ENCODE assay signal across 24 cellular contexts in the genomic region with DNA sequence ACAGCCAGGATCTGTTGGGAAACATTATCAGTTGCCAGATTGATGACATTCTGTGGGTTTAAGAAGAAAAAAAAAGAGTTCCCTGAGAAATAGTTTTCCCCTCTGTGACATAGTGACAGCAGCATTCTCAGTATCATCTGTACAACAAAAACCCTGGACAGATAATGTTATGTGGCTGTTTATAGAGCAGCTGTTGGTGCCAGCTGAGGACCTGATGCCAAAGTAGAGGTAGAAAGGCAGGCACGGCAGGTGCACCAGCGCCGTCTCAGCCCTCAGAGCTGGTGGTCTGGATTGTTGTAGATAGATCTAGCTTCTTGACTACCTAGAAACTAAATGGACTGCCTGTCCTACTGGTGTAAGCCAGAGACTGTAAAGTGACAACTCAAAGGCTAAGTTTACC. TPM values are rescaled to one million over a fixed set of nuclear protein-coding genes. Genes with fewer than 3 reads are reported as not detected.
"Had no signal": no experiment of that assay in that cellular context is flagged by ENCODE, and none has a peak within 500 bp of the region (broad histone marks: within the 10 kb centered on the region; RNA-seq: fewer than 3 reads in every experiment).

No MANE protein-coding gene starts in this region.

- H3K4me3 Mint-ChIP-seq: activated CD8-positive, alpha-beta memory T cell treated with anti-CD3 and anti-CD28 coated beads, Interleukin-2, amount 10 ng/mL, durations not matched to agents 7 days and 5 days; activated naive CD4-positive, alpha-beta T cell treated with anti-CD3 and anti-CD28 coated beads for 36 hours; activated naive CD8-positive, alpha-beta T cell; activated T-cell treated with anti-CD3 and anti-CD28 coated beads, Interleukin-2, amount 50 U/mL, for 24 hours; activated T-helper 1 cell treated with anti-CD3 and anti-CD28 coated beads, Interleukin-12 subunit alpha, Interleukin-12 subunit beta, Interleukin-2, Interleukin-4 antibody, amounts not matched to agents 30 ng/mL and 10 ng/mL and 1 ng/mL, durations not matched to agents 14 hours and 24 hours and 36 hours; T-helper 17 cell; WTC11 had no signal

- DNase-seq: activated CD4-positive, alpha-beta T cell treated with anti-CD3 and anti-CD28 coated beads for 48 hours; activated CD4-positive, alpha-beta T cell treated with anti-CD3 and anti-CD28 coated beads, Interleukin-2, amount 50 U/mL, for 4 hours; activated CD4-positive, CD25-positive, alpha-beta regulatory T cell treated with anti-CD3 and anti-CD28 coated beads, Interleukin-2, amount 50 U/mL, for 72 hours; activated CD8-positive, alpha-beta memory T cell treated with anti-CD3 and anti-CD28 coated beads, Interleukin-2, amount 10 ng/mL, durations not matched to agents 7 days and 5 days; activated gamma-delta T cell; activated naive CD4-positive, alpha-beta T cell treated with anti-CD3 and anti-CD28 coated beads for 36 hours; activated T-cell treated with anti-CD3 and anti-CD28 coated beads, Interleukin-2, amount 50 U/mL, for 24 hours; brain microvascular endothelial cell; MG63; MV-4-11; NCI-H1105 treated with DMSO at 0.1 percent for 48 hours; NCI-H1436 treated with DMSO at 0.1 percent for 48 hours; NCI-H187; NCI-H345; NCI-H510A treated with DMSO at 0.1 percent for 48 hours; NCI-H69; PC-3; SIG-M5; T-helper 17 cell; T-helper 9 cell had no signal

- H3K27ac Mint-ChIP-seq: activated CD8-positive, alpha-beta memory T cell treated with anti-CD3 and anti-CD28 coated beads, Interleukin-2, amount 10 ng/mL, durations not matched to agents 7 days and 5 days; activated naive CD4-positive, alpha-beta T cell treated with anti-CD3 and anti-CD28 coated beads for 36 hours; activated naive CD8-positive, alpha-beta T cell; activated T-cell treated with anti-CD3 and anti-CD28 coated beads, Interleukin-2, amount 50 U/mL, for 24 hours; activated T-helper 1 cell treated with anti-CD3 and anti-CD28 coated beads, Interleukin-12 subunit alpha, Interleukin-12 subunit beta, Interleukin-2, Interleukin-4 antibody, amounts not matched to agents 30 ng/mL and 10 ng/mL and 1 ng/mL, durations not matched to agents 14 hours and 24 hours and 36 hours; T-helper 17 cell; WTC11 had no signal

- H3K4me1 Mint-ChIP-seq: activated CD8-positive, alpha-beta memory T cell treated with anti-CD3 and anti-CD28 coated beads, Interleukin-2, amount 10 ng/mL, durations not matched to agents 7 days and 5 days; T-helper 17 cell had no signal

- H3K36me3 ChIP-seq: brain microvascular endothelial cell, cardiac muscle cell had no signal

- H3K4me3 ChIP-seq: cardiac muscle cell, MG63 had no signal

- H3K27me3 ChIP-seq: brain microvascular endothelial cell, cardiac muscle cell, MG63 had no signal

- H3K27me3 Mint-ChIP-seq: activated CD8-positive, alpha-beta memory T cell treated with anti-CD3 and anti-CD28 coated beads, Interleukin-2, amount 10 ng/mL, durations not matched to agents 7 days and 5 days; activated naive CD8-positive, alpha-beta T cell; activated T-cell treated with anti-CD3 and anti-CD28 coated beads, Interleukin-2, amount 50 U/mL, for 24 hours; T-helper 17 cell had no signal

- H3K9me3 ChIP-seq: MG63 had no signal

- H3K27ac ChIP-seq: brain microvascular endothelial cell, cardiac muscle cell had no signal

- H3K9me3 Mint-ChIP-seq: activated naive CD4-positive, alpha-beta T cell treated with anti-CD3 and anti-CD28 coated beads for 36 hours; activated T-cell treated with anti-CD3 and anti-CD28 coated beads, Interleukin-2, amount 50 U/mL, for 24 hours; activated T-helper 1 cell treated with anti-CD3 and anti-CD28 coated beads, Interleukin-12 subunit alpha, Interleukin-12 subunit beta, Interleukin-2, Interleukin-4 antibody, amounts not matched to agents 30 ng/mL and 10 ng/mL and 1 ng/mL, durations not matched to agents 14 hours and 24 hours and 36 hours; WTC11 had no signal

- ATAC-seq: activated CD8-positive, alpha-beta memory T cell treated with anti-CD3 and anti-CD28 coated beads, Interleukin-2, amount 10 ng/mL, durations not matched to agents 7 days and 5 days; PC-3; T-helper 17 cell; WTC11 had no signal

RNA-seq across cellular contexts. Expression of gene FILIP1L, which starts 56.2 kb away (rescaled TPM):
- total RNA-seq: PC-3 had no signal
